ENCODE assay signal across 26 cellular contexts in genomic region chr18:46141199-46141598, GRCh38.
"Had no signal": no experiment of that assay in that cellular context is flagged by ENCODE, and none has a peak within 500 bp of the region (broad histone marks: within the 10 kb centered on the region; RNA-seq: fewer than 3 reads in every experiment).

No MANE protein-coding gene starts in this region.

- H2AFZ ChIP-seq: hepatocyte, neural progenitor cell, parathyroid adenoma had no signal

- ATAC-seq: activated CD8-positive, alpha-beta T cell treated with anti-CD3 and anti-CD28 coated beads, Interleukin-2, amount 10 ng/mL, durations not matched to agents 7 days and 5 days; body of pancreas; gastroesophageal sphincter; natural killer cell; psoas muscle; stimulated activated naive B cell treated with anti-CD40 and anti-IgM and Interleukin-4, amounts not matched to agents 10 μg/mL and 1 μg/mL and 100 μg/mL, for 72 hours; WTC11 had no signal

- H3K4me1 ChIP-seq: body of pancreas, gastroesophageal sphincter, left ventricle myocardium inferior, parathyroid adenoma, stomach had no signal

- H3K4me2 ChIP-seq: hepatocyte, neural progenitor cell, smooth muscle cell had no signal

- H3K79me2 ChIP-seq: hepatocyte, parathyroid adenoma had no signal

- H3K9me3 ChIP-seq: body of pancreas, gastroesophageal sphincter, left ventricle myocardium inferior, psoas muscle, stomach, thyroid gland had no signal

- FAIRE-seq: endothelial cell of umbilical vein, TTC549 had no signal

- H3K9ac ChIP-seq: neural progenitor cell, parathyroid adenoma had no signal

- DNase-seq: activated CD4-positive, alpha-beta T cell treated with anti-CD3 and anti-CD28 coated beads for 1 hour; activated CD4-positive, alpha-beta T cell treated with anti-CD3 and anti-CD28 coated beads, Interleukin-2, amount 50 U/mL, for 1 hour; activated CD8-positive, alpha-beta T cell treated with anti-CD3 and anti-CD28 coated beads, Interleukin-2, amount 10 ng/mL, durations not matched to agents 7 days and 5 days; activated effector memory CD4-positive, alpha-beta T cell treated with Interleukin-2 at 50 U/mL for 16 hours; activated naive CD4-positive, alpha-beta T cell treated with Interleukin-2 at 50 U/mL for 16 hours; anterior cingulate cortex; body of pancreas; left ventricle myocardium inferior; mesendoderm; natural killer cell; occipital lobe; psoas muscle; stimulated activated CD4-positive, alpha-beta T cell treated with anti-CD3 and anti-CD28 coated beads, Interleukin-1b, Interleukin-23, amount 100 ng/mL, for 48 hours; stimulated activated naive B cell treated with anti-CD40 and anti-IgM and Interleukin-4, amounts not matched to agents 10 μg/mL and 1 μg/mL and 100 μg/mL, for 72 hours; stomach; thyroid gland had no signal

- H3K4me3 ChIP-seq: body of pancreas, coronary artery, gastroesophageal sphincter, hepatocyte, left ventricle myocardium inferior, lung, neural progenitor cell, psoas muscle, smooth muscle cell, stomach, thyroid gland had no signal

- H3K27me3 ChIP-seq: body of pancreas, gastroesophageal sphincter, hepatocyte, neural progenitor cell, stomach, thyroid gland had no signal

- H3K36me3 ChIP-seq: gastroesophageal sphincter, left ventricle myocardium inferior, neural progenitor cell, thyroid gland had no signal

- H3K27ac ChIP-seq: body of pancreas, coronary artery, gastroesophageal sphincter, hepatocyte, left ventricle myocardium inferior, neural progenitor cell, parathyroid adenoma, psoas muscle, stomach, thyroid gland had no signal
